Comparison of ENCODE assay signal across 5 cellular contexts in the genomic region with DNA sequence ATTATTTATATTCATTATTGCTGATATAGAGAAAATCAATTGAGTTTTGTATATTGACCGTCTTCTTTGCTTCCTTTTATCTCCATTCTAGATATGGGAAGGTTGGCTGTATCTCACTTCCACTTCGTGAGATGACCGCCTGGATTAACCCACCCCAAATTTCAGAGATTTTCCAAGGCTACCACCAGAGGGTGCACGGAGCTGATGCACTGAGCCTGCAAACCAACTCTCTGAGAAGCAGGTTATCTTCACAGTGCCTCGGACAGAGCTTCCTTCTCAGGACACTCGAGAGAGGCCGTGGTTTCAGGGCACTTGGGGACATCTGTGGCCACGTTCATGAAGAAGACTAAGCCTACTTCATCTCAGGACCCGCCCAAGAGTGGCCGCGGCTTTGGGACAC.
DNase-seq lines count a peak whose midpoint lies in the region; ATAC-seq, FAIRE-seq and TF ChIP-seq lines count a peak whose summit lies in the region.
"Not testable (repeated sequence)": the region's sequence is repeated elsewhere in the genome, so short reads cannot be mapped to it uniquely, and the experiment has no call there.

No MANE protein-coding gene starts in this region.

- WGBS in A549 (ENCODE audit: missing lambda C conversion rate), result no CpG with 5 or more reads among the region's 11 CpGs
- WGBS in small intestine, 3 donors, result no CpG with 5 or more reads among the region's 11 CpGs

- TF ChIP-seq EP300 in A549 (IDR thresholded peaks at IDR 0.05), result not testable (repeated sequence)

- not testable (repeated sequence) for H3K36me3 ChIP-seq in small intestine (ENCODE audit: control insufficient read depth in 2 of 2, insufficient read depth in 2 of 2, low read length in 2 of 2)

- H3K4me2 ChIP-seq in A549, result not testable (repeated sequence)

- TF ChIP-seq CTCF in A549 (IDR thresholded peaks at IDR 0.05), result not testable (repeated sequence)

- not testable (repeated sequence) for TF ChIP-seq RAD21 in A549 (conservative IDR thresholded peaks at IDR 0.05 in 1 of 2, IDR thresholded peaks at IDR 0.05 in 1 of 2)

- intact Hi-C loops in Right ventricle myocardium superior (cut with DNase I), result not testable (repeated sequence)

- not testable (repeated sequence) for DNase-seq in A549 (ENCODE audit: low read depth in 1 of 2, low spot score in 1 of 2); RCC 7860 (ENCODE audit: low spot score); Right ventricle myocardium superior; left lobe of liver (ENCODE audit: low spot score); small intestine

- TF ChIP-seq POLR2A in A549 (IDR thresholded peaks at IDR 0.05; ENCODE audit: low read length), result not testable (repeated sequence)

- CTCF ChIA-PET in A549 (lab: Yijun Ruan, JAX), result not testable (repeated sequence)

- not testable (repeated sequence) for H3K4me3 ChIP-seq in A549; small intestine (ENCODE audit: low read depth in 1 of 2, low read length in 2 of 2)

- not testable (repeated sequence) for H3K9me3 ChIP-seq in A549; small intestine (ENCODE audit: control insufficient read depth, low read depth)

- H3K4me1 ChIP-seq in A549; small intestine (ENCODE audit: control insufficient read depth in 2 of 2, insufficient read depth in 1 of 2, low read depth in 1 of 2, low read length in 1 of 2): not testable (repeated sequence)

- ATAC-seq in A549, result peak; percentile 64; a peak in 5 of 6 replicates
- peak; percentile 56 for ATAC-seq in Right ventricle myocardium superior (ENCODE audit: poor library complexity)
- ATAC-seq in left lobe of liver, result peak; percentile 55

- not testable (repeated sequence) for FAIRE-seq in A549 (lab: Jason Lieb, UNC)
- FAIRE-seq in RCC 7860 (lab: Jason Lieb, UNC) (peak; percentile 52), small intestine (lab: Jason Lieb, UNC) (peak; percentile 26)

- H3K27me3 ChIP-seq in small intestine (ENCODE audit: control insufficient read depth in 2 of 2, insufficient read depth in 2 of 2, low read length in 2 of 2), result not testable (repeated sequence)

- POLR2A ChIA-PET in A549 (lab: Yijun Ruan, JAX), result not testable (repeated sequence)

- not testable (repeated sequence) for H3K27ac ChIP-seq in A549; small intestine (ENCODE audit: low read depth in 1 of 2, low read length in 1 of 2)
